Comparison of ENCODE assay signal across 14 cellular contexts in the genomic region with DNA sequence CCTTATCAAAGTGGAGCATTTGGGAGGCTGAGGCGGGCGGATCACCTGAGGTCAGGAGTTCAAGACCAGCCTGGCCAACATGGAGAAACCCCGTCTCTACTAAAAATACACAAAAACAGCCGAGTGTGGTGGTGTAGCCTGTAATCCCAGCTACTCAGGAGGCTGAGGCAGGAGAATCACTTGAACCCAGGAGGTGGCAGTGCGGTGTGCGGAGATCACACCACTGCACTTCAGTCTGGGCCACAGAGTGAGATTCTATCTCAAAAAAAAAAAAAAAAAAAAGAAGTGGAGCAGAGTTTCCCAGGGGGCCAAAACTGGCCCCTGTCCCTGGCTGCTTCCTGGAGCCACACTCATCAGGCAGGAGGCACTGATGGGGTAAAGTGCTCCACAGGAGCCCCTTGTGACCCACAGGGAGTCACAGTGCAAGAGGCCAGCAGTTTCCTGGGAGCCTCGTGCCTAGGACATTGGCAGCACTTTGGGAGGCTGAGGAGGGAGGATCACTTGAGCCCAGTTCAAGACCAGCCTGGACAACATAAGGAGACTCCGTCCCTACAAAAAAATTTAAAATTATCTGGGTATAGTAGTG. TPM values are rescaled to one million over a fixed set of nuclear protein-coding genes. Genes with fewer than 3 reads are reported as not detected.
A peak's percentile ranks its signal among the peaks of the same experiment; 100 is the strongest.
DNase-seq lines count a peak whose midpoint lies in the region; ATAC-seq, FAIRE-seq and TF ChIP-seq lines count a peak whose summit lies in the region.
"Had no signal": no experiment of that assay in that cellular context is flagged by ENCODE, and none has a peak within 500 bp of the region (broad histone marks: within the 10 kb centered on the region; RNA-seq: fewer than 3 reads in every experiment).

No MANE protein-coding gene starts in this region.

- H3K27ac ChIP-seq in BLaER1: peak overlapping the region; percentile 78; the same call in 1 of the 2 replicates
- H3K27ac ChIP-seq in mammary epithelial cell (ENCODE audit: insufficient read depth, low read depth, low read length): no peak overlapping the region
- H3K27ac ChIP-seq in kidney (ENCODE audit: low read depth in 2 of 2, low read length in 2 of 2): no peak overlapping the region
- H3K27ac ChIP-seq: GM23248 had no signal

- no peaks in the 10 kb centered on the region for H3K36me3 Mint-ChIP-seq in stimulated activated memory B cell treated with anti-CD40 and anti-IgM and Interleukin-4, amounts not matched to agents 10 μg/mL and 1 μg/mL and 100 μg/mL, for 72 hours
- H3K36me3 Mint-ChIP-seq: CD4-positive, CD25-positive, alpha-beta regulatory T cell had no signal

- DNase-seq in HEK293T (ENCODE audit: extremely low spot score) (no peak), mammary epithelial cell (no peak), kidney (peak; percentile 30)
- DNase-seq: CD4-positive, CD25-positive, alpha-beta regulatory T cell; DMS53; GF-D8; H7 had no signal

- peak overlapping the region; percentile 3; the same call in 1 of the 2 replicates for H3K9ac ChIP-seq in BLaER1
- no peak overlapping the region for H3K9ac ChIP-seq in mammary epithelial cell (ENCODE audit: insufficient read depth, low read length)
- no peak overlapping the region for H3K9ac ChIP-seq in kidney (ENCODE audit: low read length in 2 of 2)
- H3K9ac ChIP-seq: GM23248 had no signal

- H3K4me2 ChIP-seq in BLaER1 (peak overlapping the region; percentile 79), mammary epithelial cell (ENCODE audit: insufficient read depth, low read depth, low read length) (no peak overlapping the region)

- intact Hi-C loops in mammary epithelial cell (cut with micrococcal nuclease) (no loop called here), kidney (cut with DNase I) (no loop called here)

- dilution Hi-C loops in mammary epithelial cell (cut with HindIII; ENCODE audit: low sequenced_read_pairs): no loop called here

- peaks cover 14% of the 10 kb centered on the region; the same call in 1 of the 2 replicates for H3K27me3 ChIP-seq in BLaER1
- H3K27me3 ChIP-seq in mammary epithelial cell (ENCODE audit: insufficient read depth, low read length): peaks cover 6% of the 10 kb centered on the region

- FAIRE-seq in kidney (lab: Jason Lieb, UNC): no peak
- FAIRE-seq: A204.1, GM19239 had no signal

- no peaks in the 10 kb centered on the region for H3K9me3 Mint-ChIP-seq in stimulated activated memory B cell treated with anti-CD40 and anti-IgM and Interleukin-4, amounts not matched to agents 10 μg/mL and 1 μg/mL and 100 μg/mL, for 72 hours
- H3K9me3 Mint-ChIP-seq: CD4-positive, CD25-positive, alpha-beta regulatory T cell had no signal

- TF ChIP-seq CTCF in mammary epithelial cell (conservative IDR thresholded peaks at IDR 0.05 in 1 of 2, IDR thresholded peaks at IDR 0.05 in 1 of 2; ENCODE audit: extremely low read depth in 1 of 2, insufficient read depth in 1 of 2, low read depth in 1 of 2, low read length in 2 of 2): no peak
- TF ChIP-seq CTCF in kidney (IDR thresholded peaks at IDR 0.05; ENCODE audit: borderline replicate concordance, extremely low read depth, insufficient read depth): no peak

- H3K4me3 Mint-ChIP-seq in stimulated activated memory B cell treated with anti-CD40 and anti-IgM and Interleukin-4, amounts not matched to agents 10 μg/mL and 1 μg/mL and 100 μg/mL, for 72 hours: no peak overlapping the region
- H3K4me3 Mint-ChIP-seq: CD4-positive, CD25-positive, alpha-beta regulatory T cell had no signal

- H3K4me1 Mint-ChIP-seq in stimulated activated memory B cell treated with anti-CD40 and anti-IgM and Interleukin-4, amounts not matched to agents 10 μg/mL and 1 μg/mL and 100 μg/mL, for 72 hours: no peaks in the 10 kb centered on the region

- POLR2A ChIA-PET in HEK293T (lab: Yijun Ruan, JAX): interaction anchor here (0.6 kb wide), 1 partner anchor 18 kb away, joined by 3 read pairs; no protein-coding TSS in a partner anchor

- peaks cover 99% of the 10 kb centered on the region for H4K20me1 ChIP-seq in BLaER1
- H4K20me1 ChIP-seq in mammary epithelial cell (ENCODE audit: insufficient read depth, low read length): no peaks in the 10 kb centered on the region

- ATAC-seq in stimulated activated memory B cell treated with anti-CD40 and anti-IgM and Interleukin-4, amounts not matched to agents 10 μg/mL and 1 μg/mL and 100 μg/mL, for 72 hours: no peak
- ATAC-seq in GM21717 (IDR thresholded peaks at IDR 0.05; ENCODE audit: unreplicated experiment): no peak
- no peak for ATAC-seq in GM21723 (IDR thresholded peaks at IDR 0.05; ENCODE audit: unreplicated experiment)

- H3K27me3 Mint-ChIP-seq in stimulated activated memory B cell treated with anti-CD40 and anti-IgM and Interleukin-4, amounts not matched to agents 10 μg/mL and 1 μg/mL and 100 μg/mL, for 72 hours: peaks cover 56% of the 10 kb centered on the region

- H2AFZ ChIP-seq in mammary epithelial cell (ENCODE audit: low read depth, low read length): peak overlapping the region; percentile 61
- H2AFZ ChIP-seq: GM23248 had no signal

- H3K36me3 ChIP-seq in BLaER1: no peaks in the 10 kb centered on the region
- no peaks in the 10 kb centered on the region for H3K36me3 ChIP-seq in mammary epithelial cell (ENCODE audit: insufficient read depth, low read length)
- no peaks in the 10 kb centered on the region for H3K36me3 ChIP-seq in kidney (ENCODE audit: control insufficient read depth in 1 of 2, insufficient read depth in 2 of 2, low read length in 2 of 2)

- no TSS peak for BruUV-seq in mammary epithelial cell (replicated peaks; lab: Mats Ljungman, UMichigan)

- 94% methylated on average over 8 of the region's 8 CpGs for WGBS in mammary epithelial cell (ENCODE audit: low coverage, missing lambda C conversion rate)

- no peaks in the 10 kb centered on the region for H3K79me2 ChIP-seq in mammary epithelial cell (ENCODE audit: insufficient read depth, low read length)

- H3K4me1 ChIP-seq in BLaER1 (peaks cover 91% of the 10 kb centered on the region), mammary epithelial cell (ENCODE audit: insufficient read depth, low read length) (peaks cover 9% of the 10 kb centered on the region), kidney (ENCODE audit: control insufficient read depth in 1 of 2, insufficient read depth in 1 of 2, low read depth in 1 of 2, low read length in 2 of 2) (peaks cover 8 to 15% of the 10 kb centered on the region in 2 donors)

- no peak overlapping the region for H3K4me3 ChIP-seq in BLaER1
- no peak overlapping the region for H3K4me3 ChIP-seq in mammary epithelial cell (replicated peaks in 1 of 3; ENCODE audit: insufficient read depth in 1 of 3, low read depth in 2 of 3, low read length in 3 of 3)
- no peak overlapping the region for H3K4me3 ChIP-seq in kidney (ENCODE audit: low read length in 2 of 2)
- H3K4me3 ChIP-seq: GM23248 had no signal

- H3K27ac Mint-ChIP-seq in stimulated activated memory B cell treated with anti-CD40 and anti-IgM and Interleukin-4, amounts not matched to agents 10 μg/mL and 1 μg/mL and 100 μg/mL, for 72 hours: no peak overlapping the region
- H3K27ac Mint-ChIP-seq: CD4-positive, CD25-positive, alpha-beta regulatory T cell had no signal

- in situ Hi-C loops in mammary epithelial cell (cut with MboI; ENCODE audit: low sequenced_read_pairs in 2 of 2): no loop called here

- CTCF ChIA-PET in HEK293T (lab: Yijun Ruan, JAX) (interaction anchor here (1.2 kb wide), 1 partner anchor 24 kb away, joined by 3 read pairs; no protein-coding TSS in a partner anchor), mammary epithelial cell (lab: Charles Lee; ENCODE audit: low non-redundant PET) (no interaction called here)

- H3K9me3 ChIP-seq in BLaER1 (no peaks in the 10 kb centered on the region), mammary epithelial cell (replicated peaks; ENCODE audit: insufficient read depth, low read length) (no peaks in the 10 kb centered on the region), kidney (ENCODE audit: control insufficient read depth in 1 of 2, low read length in 2 of 2) (no peaks in the 10 kb centered on the region)

TF ChIP-seq in HEK293T, 16 proteins besides CTCF, POLR2A, EP300 and RAD21:
- no peak for TF ChIP-seq SP1 (IDR thresholded peaks at IDR 0.05)
- peak; percentile 46 for TF ChIP-seq ZNF384 (IDR thresholded peaks at IDR 0.05)
- TF ChIP-seq LEF1 (IDR thresholded peaks at IDR 0.05; ENCODE audit: borderline replicate concordance): no peak

RNA-seq across cellular contexts. Expression of gene RTN4RL1, which starts 44.4 kb away (rescaled TPM):
- total RNA-seq in mammary epithelial cell (1 to 10 TPM in 1 of 2 donors, under 1 TPM in 1; under 0.01 to 5.7 TPM), kidney (10.7 TPM)
- polyA plus RNA-seq in mammary epithelial cell (2.5 TPM), kidney (ENCODE audit: insufficient read depth, low read depth, low replicate concordance) (2.0 TPM)
- polyA minus RNA-seq in mammary epithelial cell: 1.6 TPM
- polyA plus RNA-seq: GM23248 had no signal

RNA-seq across cellular contexts. Expression of gene DPH1, which starts 49.2 kb away (rescaled TPM):
- total RNA-seq in mammary epithelial cell: 10 to 100 TPM; 29.0 to 36.2 TPM
- polyA plus RNA-seq in mammary epithelial cell: 27.4 TPM
- 64.4 TPM for polyA minus RNA-seq in mammary epithelial cell
- total RNA-seq in kidney: 49.4 TPM
- 23.3 TPM for polyA plus RNA-seq in kidney (ENCODE audit: insufficient read depth, low read depth, low replicate concordance)
